ENCODE assay signal across 8 cellular contexts in genomic region chr13:112711528-112712265, GRCh38. TPM values are rescaled to one million over a fixed set of nuclear protein-coding genes. Genes with fewer than 3 reads are reported as not detected.
A peak's percentile ranks its signal among the peaks of the same experiment; 100 is the strongest.
DNase-seq lines count a peak whose midpoint lies in the region; ATAC-seq and TF ChIP-seq lines count a peak whose summit lies in the region.

No MANE protein-coding gene starts in this region.

- peak overlapping the region; percentile 82 for H3K27ac ChIP-seq in upper lobe of right lung

- H3K9me3 Mint-ChIP-seq in activated T-cell treated with anti-CD3 and anti-CD28 coated beads, Interleukin-2, amount 50 U/mL, for 4 hours: no peaks in the 10 kb centered on the region

- H3K4me3 ChIP-seq in epithelial cell of proximal tubule (ENCODE audit: low read depth, low read length) (peak overlapping the region; percentile 39), upper lobe of right lung (peak overlapping the region; percentile 9)

- DNase-seq in activated T-cell treated with anti-CD3 and anti-CD28 coated beads, Interleukin-2, amount 50 U/mL, for 4 hours: no peak
- no peak for DNase-seq in activated T-cell treated with anti-CD3 and anti-CD28 coated beads for 4 hours
- peak; percentile 92 for DNase-seq in RPMI7951 (ENCODE audit: low read depth)
- peak; percentile 95 for DNase-seq in epithelial cell of proximal tubule (ENCODE audit: low read depth)
- DNase-seq in middle frontal gyrus (ENCODE audit: extremely low spot score, low spot score): peak; percentile 48
- DNase-seq in upper lobe of right lung: peak; percentile 86
- no peak for DNase-seq in NCI-H2196 treated with DMSO at 0.1 percent for 48 hours (lab: John Stamatoyannopoulos, UW; ENCODE audit: unreplicated experiment)

- peaks cover 51% of the 10 kb centered on the region for H3K4me1 ChIP-seq in upper lobe of right lung

- H3K9me3 ChIP-seq in upper lobe of right lung: no peaks in the 10 kb centered on the region

- peak; percentile 56 to 80 for ATAC-seq in activated T-cell treated with anti-CD3 and anti-CD28 coated beads, Interleukin-2, amount 50 U/mL, for 4 hours
- peak; percentile 62 for ATAC-seq in HG02885 (IDR thresholded peaks at IDR 0.05; ENCODE audit: poor library complexity, unreplicated experiment)
- peak; percentile 94 for ATAC-seq in upper lobe of right lung

- TF ChIP-seq CTCF in epithelial cell of proximal tubule (conservative IDR thresholded peaks at IDR 0.05; ENCODE audit: low read depth, low read length): peak; percentile 54
- TF ChIP-seq CTCF in upper lobe of right lung (IDR thresholded peaks at IDR 0.05): peak; percentile 25

- intact Hi-C loops in upper lobe of right lung (cut with DNase I): no loop called here

- H3K27me3 Mint-ChIP-seq in activated T-cell treated with anti-CD3 and anti-CD28 coated beads, Interleukin-2, amount 50 U/mL, for 4 hours (ENCODE audit: low read depth): no peaks in the 10 kb centered on the region

- peaks cover 6% of the 10 kb centered on the region for H3K36me3 Mint-ChIP-seq in activated T-cell treated with anti-CD3 and anti-CD28 coated beads, Interleukin-2, amount 50 U/mL, for 4 hours (ENCODE audit: insufficient read depth)

- H3K4me1 Mint-ChIP-seq in activated T-cell treated with anti-CD3 and anti-CD28 coated beads, Interleukin-2, amount 50 U/mL, for 4 hours (ENCODE audit: low read depth): peaks cover 13% of the 10 kb centered on the region

- H3K36me3 ChIP-seq in upper lobe of right lung: peaks cover 3% of the 10 kb centered on the region

- H3K27me3 ChIP-seq in upper lobe of right lung: no peaks in the 10 kb centered on the region

- H3K4me3 Mint-ChIP-seq in activated T-cell treated with anti-CD3 and anti-CD28 coated beads, Interleukin-2, amount 50 U/mL, for 4 hours: no peak overlapping the region

RNA-seq across cellular contexts. Expression of gene ATP11A, which starts 21.9 kb away (rescaled TPM):
- 10 to 100 TPM; 34.7 to 40.8 (median 35.6) TPM for total RNA-seq in activated T-cell treated with anti-CD3 and anti-CD28 coated beads, Interleukin-2, amount 50 U/mL, for 4 hours
- 1.1 and 2.2 TPM in 2 replicates for total RNA-seq in RPMI7951 (2014; rRNA removed; shearing (Covaris generic))
- total RNA-seq in epithelial cell of proximal tubule (19.4 and 27.2 TPM in 2 replicates), upper lobe of right lung (377 TPM)

Comparison
In these comparisons a context has a peak if more than half of its experiments do, and no peak if none do; other contexts are left out.
1. DNase-seq: peak in RPMI7951 (single experiment), epithelial cell of proximal tubule (single experiment), middle frontal gyrus (single experiment) and upper lobe of right lung (single experiment); none in activated T-cell treated with anti-CD3 and anti-CD28 coated beads, Interleukin-2, amount 50 U/mL, for 4 hours (single experiment), activated T-cell treated with anti-CD3 and anti-CD28 coated beads for 4 hours (single experiment) and NCI-H2196 treated with DMSO at 0.1 percent for 48 hours (single experiment).
2. Peak in every context shown above with its lines, with median percentiles within 50 percentile points of each other: ATAC-seq.